ENCODE assay signal across 25 cellular contexts in genomic region chr10:24963646-24964045, GRCh38. TPM values are rescaled to one million over a fixed set of nuclear protein-coding genes. Genes with fewer than 3 reads are reported as not detected.
"Had no signal": no experiment of that assay in that cellular context is flagged by ENCODE, and none has a peak within 500 bp of the region (broad histone marks: within the 10 kb centered on the region; RNA-seq: fewer than 3 reads in every experiment).

No MANE protein-coding gene starts in this region.

- H3K36me3 ChIP-seq: gastrocnemius medialis, heart right ventricle, lower lobe of right lung, tibial nerve, vagina had no signal

- H3K9me3 ChIP-seq: gastrocnemius medialis, heart right ventricle, lower lobe of right lung, tibial nerve, vagina had no signal

- H3K27ac Mint-ChIP-seq: activated naive CD4-positive, alpha-beta T cell treated with anti-CD3 and anti-CD28 coated beads, Interleukin-2, amount 10 ng/mL, durations not matched to agents 7 days and 5 days; activated naive CD8-positive, alpha-beta T cell treated with anti-CD3 and anti-CD28 coated beads, Interleukin-2, amount 50 U/mL, for 24 hours; immature natural killer cell; mesothelial cell of epicardium; natural killer cell treated with Interleukin-12 subunit alpha and Interleukin-12 subunit beta and Interleukin-15 and Interleukin-18, amount 100 ng/mL, for 72 hours had no signal

- H3K27me3 ChIP-seq: gastrocnemius medialis, heart right ventricle, vagina had no signal

- ATAC-seq: gastrocnemius medialis; heart right ventricle; left cardiac atrium; lower lobe of right lung; natural killer cell treated with Interleukin-12 subunit alpha and Interleukin-12 subunit beta and Interleukin-15 and Interleukin-18, amount 100 ng/mL, for 72 hours had no signal

- H3K4me3 Mint-ChIP-seq: activated naive CD4-positive, alpha-beta T cell treated with anti-CD3 and anti-CD28 coated beads, Interleukin-2, amount 10 ng/mL, durations not matched to agents 7 days and 5 days; activated naive CD8-positive, alpha-beta T cell treated with anti-CD3 and anti-CD28 coated beads, Interleukin-2, amount 50 U/mL, for 24 hours; central memory CD8-positive, alpha-beta T cell; immature natural killer cell; mesothelial cell of epicardium; natural killer cell treated with Interleukin-12 subunit alpha and Interleukin-12 subunit beta and Interleukin-15 and Interleukin-18, amount 100 ng/mL, for 72 hours had no signal

- H3K9me3 Mint-ChIP-seq: activated naive CD4-positive, alpha-beta T cell treated with anti-CD3 and anti-CD28 coated beads, Interleukin-2, amount 10 ng/mL, durations not matched to agents 7 days and 5 days; activated naive CD8-positive, alpha-beta T cell treated with anti-CD3 and anti-CD28 coated beads, Interleukin-2, amount 50 U/mL, for 24 hours; central memory CD8-positive, alpha-beta T cell; immature natural killer cell; mesothelial cell of epicardium; natural killer cell treated with Interleukin-12 subunit alpha and Interleukin-12 subunit beta and Interleukin-15 and Interleukin-18, amount 100 ng/mL, for 72 hours had no signal

- DNase-seq: activated CD4-positive, alpha-beta T cell treated with anti-CD3 and anti-CD28 coated beads, Interleukin-2, amount 50 U/mL, for 1 hour; activated CD8-positive, alpha-beta memory T cell treated with anti-CD3 and anti-CD28 coated beads, Interleukin-2, amount 50 U/mL, for 4 hours; activated effector memory CD4-positive, alpha-beta T cell treated with Interleukin-2 at 50 U/mL for 16 hours; activated naive CD4-positive, alpha-beta T cell treated with anti-CD3 and anti-CD28 coated beads, Interleukin-2, amount 10 ng/mL, durations not matched to agents 7 days and 5 days; activated naive CD8-positive, alpha-beta T cell treated with anti-CD3 and anti-CD28 coated beads, Interleukin-2, amount 50 U/mL, for 24 hours; activated T-cell treated with anti-CD3 and anti-CD28 coated beads, Interleukin-2, amount 50 U/mL, for 48 hours; anterior cingulate cortex; gastrocnemius medialis; heart right ventricle; immature natural killer cell; left cardiac atrium; lower lobe of right lung; nucleus accumbens; stimulated activated CD4-positive, alpha-beta T cell treated with anti-CD3 and anti-CD28 coated beads, Interleukin-2, amount 100 ng/mL, for 24 hours; stimulated activated naive CD8-positive, alpha-beta T cell treated with anti-CD3 and anti-CD28 coated beads, Interleukin-15, Interleukin-2, amounts not matched to agents 100 U/mL and 50 U/mL, for 24 hours; T-helper 1 cell; T-helper 9 cell had no signal

- H3K36me3 Mint-ChIP-seq: activated naive CD4-positive, alpha-beta T cell treated with anti-CD3 and anti-CD28 coated beads, Interleukin-2, amount 10 ng/mL, durations not matched to agents 7 days and 5 days; mesothelial cell of epicardium; natural killer cell treated with Interleukin-12 subunit alpha and Interleukin-12 subunit beta and Interleukin-15 and Interleukin-18, amount 100 ng/mL, for 72 hours had no signal

- H3K27me3 Mint-ChIP-seq: activated naive CD8-positive, alpha-beta T cell treated with anti-CD3 and anti-CD28 coated beads, Interleukin-2, amount 50 U/mL, for 24 hours; central memory CD8-positive, alpha-beta T cell; natural killer cell treated with Interleukin-12 subunit alpha and Interleukin-12 subunit beta and Interleukin-15 and Interleukin-18, amount 100 ng/mL, for 72 hours had no signal

- H3K27ac ChIP-seq: coronary artery, gastrocnemius medialis, heart right ventricle, lower lobe of right lung, tibial nerve, vagina had no signal

- H3K4me3 ChIP-seq: coronary artery, gastrocnemius medialis, heart right ventricle, lower lobe of right lung, tibial nerve, vagina had no signal

- FAIRE-seq: endometrium had no signal

- H3K4me1 Mint-ChIP-seq: activated naive CD4-positive, alpha-beta T cell treated with anti-CD3 and anti-CD28 coated beads, Interleukin-2, amount 10 ng/mL, durations not matched to agents 7 days and 5 days; central memory CD8-positive, alpha-beta T cell; immature natural killer cell had no signal

RNA-seq across cellular contexts. Expression of gene ENKUR, which starts 52.3 kb away (rescaled TPM):
- total RNA-seq: esophagus mucosa; gastrocnemius medialis; heart right ventricle; left cardiac atrium; natural killer cell treated with Interleukin-12 subunit alpha and Interleukin-12 subunit beta and Interleukin-15 and Interleukin-18, amount 100 ng/mL, for 72 hours; tibial nerve; vagina had no signal
